Comparison of ENCODE assay signal across 1 cellular context in the genomic region with DNA sequence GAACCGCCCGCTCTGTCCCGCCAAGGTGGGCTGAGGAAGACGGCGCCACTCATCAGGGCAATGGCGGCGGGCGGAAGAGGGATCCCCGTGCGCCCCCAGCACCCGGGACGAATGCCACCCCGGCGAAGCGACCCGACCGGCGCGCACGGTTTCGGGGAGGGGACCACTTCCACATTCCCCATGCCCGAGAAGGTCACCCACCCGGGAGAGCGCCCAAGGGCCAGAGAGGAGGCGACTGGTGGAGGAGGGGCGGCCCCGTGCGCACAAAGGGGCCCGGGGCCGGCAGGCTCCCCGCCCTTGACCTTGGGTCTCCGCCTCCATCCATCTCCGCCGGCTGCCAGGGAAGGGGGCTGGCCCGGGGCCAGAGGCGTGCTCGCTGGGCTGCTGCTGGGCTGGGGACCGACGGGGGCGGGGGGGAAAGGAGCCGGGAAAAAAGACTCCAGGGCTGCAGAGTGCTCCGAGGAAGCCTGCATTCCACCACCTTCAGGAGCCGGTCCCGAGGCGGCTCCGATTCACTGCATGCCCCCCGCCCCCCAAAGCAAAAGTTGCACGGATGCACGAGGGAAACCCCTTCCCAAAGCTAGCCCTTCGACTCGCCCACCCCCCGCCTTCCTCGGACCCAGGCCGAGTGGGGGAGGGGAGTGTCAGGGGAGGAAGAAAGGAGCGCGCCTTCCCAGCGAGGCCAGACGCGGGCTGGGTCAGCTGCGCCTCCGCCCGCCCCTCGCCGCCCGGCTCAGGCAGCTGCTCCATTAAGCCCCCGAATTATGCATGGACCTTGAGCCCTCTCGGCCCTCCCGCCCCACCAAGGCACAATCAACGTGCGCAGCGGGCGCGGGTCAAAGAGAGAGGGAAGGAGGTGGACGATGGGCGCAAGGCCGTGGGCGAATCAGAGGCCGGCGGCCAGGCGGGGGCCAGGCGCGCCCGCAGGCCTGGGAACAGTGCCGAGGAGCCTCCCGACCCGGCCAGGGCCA.
A peak's percentile ranks its signal among the peaks of the same experiment; 100 is the strongest.
TF ChIP-seq lines count a peak whose summit lies in the region.

No MANE protein-coding gene starts in this region.

TF ChIP-seq in H1, 55 proteins besides CTCF, POLR2A, EP300 and RAD21 (continued from another document):
- TF ChIP-seq HDAC2 (IDR thresholded peaks at IDR 0.05; ENCODE audit: borderline replicate concordance in 1 of 2, low read depth in 2 of 2, low read length in 2 of 2): no peak
- no peak for TF ChIP-seq GTF2F1 (IDR thresholded peaks at IDR 0.05; ENCODE audit: borderline replicate concordance, low read depth, low read length)
- peak in 1 of 2 experiments; percentile 28; a peak in 1 of 4 replicates for TF ChIP-seq SIN3A (conservative IDR thresholded peaks at IDR 0.05 in 1 of 2, IDR thresholded peaks at IDR 0.05 in 1 of 2; ENCODE audit: low read depth in 1 of 2, low read length in 2 of 2)
- no peak for TF ChIP-seq MAFK (IDR thresholded peaks at IDR 0.05; ENCODE audit: low read depth, low read length)
- TF ChIP-seq NRF1 (IDR thresholded peaks at IDR 0.05; ENCODE audit: low read depth, low read length): no peak
- TF ChIP-seq FOSL1 (IDR thresholded peaks at IDR 0.05; ENCODE audit: insufficient read depth, low read depth, low read length): no peak
- peak; percentile 48 for TF ChIP-seq NANOG (IDR thresholded peaks at IDR 0.05; ENCODE audit: insufficient read depth, low read depth, low read length, poor library complexity, severe bottlenecking)
- no peak for TF ChIP-seq EZH2 (IDR thresholded peaks at IDR 0.05; ENCODE audit: low read depth, low read length, severe bottlenecking)
- TF ChIP-seq BACH1 (IDR thresholded peaks at IDR 0.05; ENCODE audit: low read length): no peak
- TF ChIP-seq, protein P1, sequence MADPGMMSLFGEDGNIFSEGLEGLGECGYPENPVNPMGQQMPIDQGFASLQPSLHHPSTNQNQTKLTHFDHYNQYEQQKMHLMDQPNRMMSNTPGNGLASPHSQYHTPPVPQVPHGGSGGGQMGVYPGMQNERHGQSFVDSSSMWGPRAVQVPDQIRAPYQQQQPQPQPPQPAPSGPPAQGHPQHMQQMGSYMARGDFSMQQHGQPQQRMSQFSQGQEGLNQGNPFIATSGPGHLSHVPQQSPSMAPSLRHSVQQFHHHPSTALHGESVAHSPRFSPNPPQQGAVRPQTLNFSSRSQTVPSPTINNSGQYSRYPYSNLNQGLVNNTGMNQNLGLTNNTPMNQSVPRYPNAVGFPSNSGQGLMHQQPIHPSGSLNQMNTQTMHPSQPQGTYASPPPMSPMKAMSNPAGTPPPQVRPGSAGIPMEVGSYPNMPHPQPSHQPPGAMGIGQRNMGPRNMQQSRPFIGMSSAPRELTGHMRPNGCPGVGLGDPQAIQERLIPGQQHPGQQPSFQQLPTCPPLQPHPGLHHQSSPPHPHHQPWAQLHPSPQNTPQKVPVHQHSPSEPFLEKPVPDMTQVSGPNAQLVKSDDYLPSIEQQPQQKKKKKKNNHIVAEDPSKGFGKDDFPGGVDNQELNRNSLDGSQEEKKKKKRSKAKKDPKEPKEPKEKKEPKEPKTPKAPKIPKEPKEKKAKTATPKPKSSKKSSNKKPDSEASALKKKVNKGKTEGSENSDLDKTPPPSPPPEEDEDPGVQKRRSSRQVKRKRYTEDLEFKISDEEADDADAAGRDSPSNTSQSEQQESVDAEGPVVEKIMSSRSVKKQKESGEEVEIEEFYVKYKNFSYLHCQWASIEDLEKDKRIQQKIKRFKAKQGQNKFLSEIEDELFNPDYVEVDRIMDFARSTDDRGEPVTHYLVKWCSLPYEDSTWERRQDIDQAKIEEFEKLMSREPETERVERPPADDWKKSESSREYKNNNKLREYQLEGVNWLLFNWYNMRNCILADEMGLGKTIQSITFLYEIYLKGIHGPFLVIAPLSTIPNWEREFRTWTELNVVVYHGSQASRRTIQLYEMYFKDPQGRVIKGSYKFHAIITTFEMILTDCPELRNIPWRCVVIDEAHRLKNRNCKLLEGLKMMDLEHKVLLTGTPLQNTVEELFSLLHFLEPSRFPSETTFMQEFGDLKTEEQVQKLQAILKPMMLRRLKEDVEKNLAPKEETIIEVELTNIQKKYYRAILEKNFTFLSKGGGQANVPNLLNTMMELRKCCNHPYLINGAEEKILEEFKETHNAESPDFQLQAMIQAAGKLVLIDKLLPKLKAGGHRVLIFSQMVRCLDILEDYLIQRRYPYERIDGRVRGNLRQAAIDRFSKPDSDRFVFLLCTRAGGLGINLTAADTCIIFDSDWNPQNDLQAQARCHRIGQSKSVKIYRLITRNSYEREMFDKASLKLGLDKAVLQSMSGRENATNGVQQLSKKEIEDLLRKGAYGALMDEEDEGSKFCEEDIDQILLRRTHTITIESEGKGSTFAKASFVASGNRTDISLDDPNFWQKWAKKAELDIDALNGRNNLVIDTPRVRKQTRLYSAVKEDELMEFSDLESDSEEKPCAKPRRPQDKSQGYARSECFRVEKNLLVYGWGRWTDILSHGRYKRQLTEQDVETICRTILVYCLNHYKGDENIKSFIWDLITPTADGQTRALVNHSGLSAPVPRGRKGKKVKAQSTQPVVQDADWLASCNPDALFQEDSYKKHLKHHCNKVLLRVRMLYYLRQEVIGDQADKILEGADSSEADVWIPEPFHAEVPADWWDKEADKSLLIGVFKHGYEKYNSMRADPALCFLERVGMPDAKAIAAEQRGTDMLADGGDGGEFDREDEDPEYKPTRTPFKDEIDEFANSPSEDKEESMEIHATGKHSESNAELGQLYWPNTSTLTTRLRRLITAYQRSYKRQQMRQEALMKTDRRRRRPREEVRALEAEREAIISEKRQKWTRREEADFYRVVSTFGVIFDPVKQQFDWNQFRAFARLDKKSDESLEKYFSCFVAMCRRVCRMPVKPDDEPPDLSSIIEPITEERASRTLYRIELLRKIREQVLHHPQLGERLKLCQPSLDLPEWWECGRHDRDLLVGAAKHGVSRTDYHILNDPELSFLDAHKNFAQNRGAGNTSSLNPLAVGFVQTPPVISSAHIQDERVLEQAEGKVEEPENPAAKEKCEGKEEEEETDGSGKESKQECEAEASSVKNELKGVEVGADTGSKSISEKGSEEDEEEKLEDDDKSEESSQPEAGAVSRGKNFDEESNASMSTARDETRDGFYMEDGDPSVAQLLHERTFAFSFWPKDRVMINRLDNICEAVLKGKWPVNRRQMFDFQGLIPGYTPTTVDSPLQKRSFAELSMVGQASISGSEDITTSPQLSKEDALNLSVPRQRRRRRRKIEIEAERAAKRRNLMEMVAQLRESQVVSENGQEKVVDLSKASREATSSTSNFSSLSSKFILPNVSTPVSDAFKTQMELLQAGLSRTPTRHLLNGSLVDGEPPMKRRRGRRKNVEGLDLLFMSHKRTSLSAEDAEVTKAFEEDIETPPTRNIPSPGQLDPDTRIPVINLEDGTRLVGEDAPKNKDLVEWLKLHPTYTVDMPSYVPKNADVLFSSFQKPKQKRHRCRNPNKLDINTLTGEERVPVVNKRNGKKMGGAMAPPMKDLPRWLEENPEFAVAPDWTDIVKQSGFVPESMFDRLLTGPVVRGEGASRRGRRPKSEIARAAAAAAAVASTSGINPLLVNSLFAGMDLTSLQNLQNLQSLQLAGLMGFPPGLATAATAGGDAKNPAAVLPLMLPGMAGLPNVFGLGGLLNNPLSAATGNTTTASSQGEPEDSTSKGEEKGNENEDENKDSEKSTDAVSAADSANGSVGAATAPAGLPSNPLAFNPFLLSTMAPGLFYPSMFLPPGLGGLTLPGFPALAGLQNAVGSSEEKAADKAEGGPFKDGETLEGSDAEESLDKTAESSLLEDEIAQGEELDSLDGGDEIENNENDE (IDR thresholded peaks at IDR 0.05; ENCODE audit: insufficient replicate concordance, low read length): no peak
- TF ChIP-seq POLR2AphosphoS5 (IDR thresholded peaks at IDR 0.05; ENCODE audit: low read depth, low read length): peak; percentile 63; the same call in 1 of the 2 replicates
- 0 out of 2 replicates have a peak, but pooled peaks have one; percentile 41 for TF ChIP-seq CHD1 (IDR thresholded peaks at IDR 0.05; ENCODE audit: low read depth, low read length)
- no peak for TF ChIP-seq HDAC6 (IDR thresholded peaks at IDR 0.05; ENCODE audit: low read depth, low read length)
- TF ChIP-seq KDM4A (IDR thresholded peaks at IDR 0.05; ENCODE audit: low read depth, low read length, severe bottlenecking): peak; percentile 65
- TF ChIP-seq SP4 (IDR thresholded peaks at IDR 0.05; ENCODE audit: low read length): no peak
- TF ChIP-seq SAP30 (IDR thresholded peaks at IDR 0.05; ENCODE audit: insufficient read depth, insufficient replicate concordance, low read length): no peak
- peak; percentile 29; the same call in 1 of the 2 replicates for TF ChIP-seq TEAD4 (IDR thresholded peaks at IDR 0.05; ENCODE audit: low read depth, low read length)
